Comparison of ENCODE assay signal across 26 cellular contexts in genomic region chr4:25078523-25078922, GRCh38. TPM values are rescaled to one million over a fixed set of nuclear protein-coding genes. Genes with fewer than 3 reads are reported as not detected.
A peak's percentile ranks its signal among the peaks of the same experiment; 100 is the strongest.
DNase-seq lines count a peak whose midpoint lies in the region; ATAC-seq, FAIRE-seq and TF ChIP-seq lines count a peak whose summit lies in the region.
"Had no signal": no experiment of that assay in that cellular context is flagged by ENCODE, and none has a peak within 500 bp of the region (broad histone marks: within the 10 kb centered on the region; RNA-seq: fewer than 3 reads in every experiment).

No MANE protein-coding gene starts in this region.

- ATAC-seq in HepG2, result no peak
- no peak for ATAC-seq in right lobe of liver
- ATAC-seq in HG02571 (IDR thresholded peaks at IDR 0.05; ENCODE audit: unreplicated experiment), result no peak
- ATAC-seq: A549, GM12878 had no signal

- no peaks in the 10 kb centered on the region for H3K36me3 Mint-ChIP-seq in neural crest cell (ENCODE audit: low read depth)
- H3K36me3 Mint-ChIP-seq: CD14-positive monocyte; CD8-positive, alpha-beta memory T cell had no signal

- TF ChIP-seq RAD21 in HepG2 (CRISPR knock-in tag; IDR thresholded peaks at IDR 0.05) (no peak), H1 (IDR thresholded peaks at IDR 0.05 in 1 of 2, conservative IDR thresholded peaks at IDR 0.05 in 1 of 2; ENCODE audit: low read depth in 2 of 2, low read length in 2 of 2) (no peak)

- TF ChIP-seq CTCF in HepG2 (CRISPR knock-in tag; IDR thresholded peaks at IDR 0.05), result no peak
- no peak for TF ChIP-seq CTCF in right lobe of liver (IDR thresholded peaks at IDR 0.05)
- no peak for TF ChIP-seq CTCF in H1 (IDR thresholded peaks at IDR 0.05; ENCODE audit: control extremely low read depth in 1 of 3, insufficient read depth in 1 of 3, low read depth in 1 of 3, low read length in 3 of 3)
- TF ChIP-seq CTCF in neural crest cell (conservative IDR thresholded peaks at IDR 0.05), result no peak
- TF ChIP-seq CTCF in tibial artery (IDR thresholded peaks at IDR 0.05), result no peak

- H4K5ac ChIP-seq in H1 (ENCODE audit: insufficient read length, low read depth, low read length), result no peak overlapping the region

- H3K4me3 Mint-ChIP-seq in neural crest cell, result no peak overlapping the region
- H3K4me3 Mint-ChIP-seq: CD14-positive monocyte; CD4-positive, alpha-beta T cell; CD8-positive, alpha-beta memory T cell had no signal

- H3K36me3 ChIP-seq in HepG2 (replicated peaks in 1 of 2; ENCODE audit: control insufficient read depth in 1 of 2, insufficient read depth in 2 of 2, low read length in 2 of 2) (no peaks in the 10 kb centered on the region), right lobe of liver (no peaks in the 10 kb centered on the region), H1 (ENCODE audit: control insufficient read depth in 2 of 4, insufficient read depth in 4 of 4, low read length in 3 of 4) (no peaks in the 10 kb centered on the region), trophoblast cell (ENCODE audit: control insufficient read depth in 1 of 2, insufficient read depth in 2 of 2, low read length in 2 of 2) (no peaks in the 10 kb centered on the region), tibial artery (no peaks in the 10 kb centered on the region)
- H3K36me3 ChIP-seq: BE2C; BLaER1 treated with 17β-estradiol and CSF1 and Interleukin-3, amounts not matched to agents 10 nM and 100 nM had no signal

- TF ChIP-seq EP300 in HepG2 (IDR thresholded peaks at IDR 0.05; ENCODE audit: low read depth in 2 of 2, low read length in 2 of 2) (no peak), HepG2 (CRISPR knock-in tag; IDR thresholded peaks at IDR 0.05; ENCODE audit: borderline replicate concordance) (no peak), H1 (IDR thresholded peaks at IDR 0.05; ENCODE audit: borderline replicate concordance in 1 of 2, low read depth in 2 of 2, low read length in 2 of 2) (no peak)

- no peaks in the 10 kb centered on the region for H4K20me1 ChIP-seq in HepG2 (ENCODE audit: insufficient read depth, low read length)
- no peaks in the 10 kb centered on the region for H4K20me1 ChIP-seq in H1 (replicated peaks in 1 of 2; ENCODE audit: control insufficient read depth in 1 of 2, insufficient read depth in 2 of 2, low read length in 2 of 2)
- H4K20me1 ChIP-seq: BLaER1 treated with 17β-estradiol and CSF1 and Interleukin-3, amounts not matched to agents 10 nM and 100 nM had no signal

- no peak overlapping the region for H2BK120ac ChIP-seq in H1 (replicated peaks; ENCODE audit: low read depth, low read length)
- peak overlapping the region; percentile 52 for H2BK120ac ChIP-seq in trophoblast cell (ENCODE audit: insufficient read depth, low read length, poor library complexity)

- BruUV-seq in HepG2 (replicated peaks; lab: Mats Ljungman, UMichigan), result no TSS peak

- H3K23ac ChIP-seq in H1 (ENCODE audit: insufficient read length) (no peak overlapping the region), trophoblast cell (ENCODE audit: low read length) (no peak overlapping the region)

- POLR2A ChIA-PET in HepG2 (lab: Yijun Ruan, JAX) (no interaction called here), H1 (lab: Charles Lee; ENCODE audit: partially characterized antibody) (no interaction called here)

- H3K56ac ChIP-seq in H1 (replicated peaks; ENCODE audit: insufficient read length, low read depth, low read length), result no peak overlapping the region

- H3K27ac Mint-ChIP-seq in neural crest cell (ENCODE audit: unreplicated experiment), result peak overlapping the region; percentile 9
- H3K27ac Mint-ChIP-seq: CD14-positive monocyte; CD4-positive, alpha-beta T cell had no signal

- H3K27me3 ChIP-seq in HepG2 (ENCODE audit: control insufficient read depth in 1 of 2, insufficient read depth in 2 of 2, low read length in 2 of 2) (peaks cover 1 to 12% of the 10 kb centered on the region in 2 experiments; a peak in 4 of 5 replicates), right lobe of liver (no peaks in the 10 kb centered on the region), H1 (replicated peaks in 1 of 4; ENCODE audit: control insufficient read depth in 3 of 4, extremely low read depth in 1 of 4, insufficient read depth in 3 of 4, low read length in 3 of 4) (no peaks in the 10 kb centered on the region), trophoblast cell (ENCODE audit: insufficient read depth, low read length) (no peaks in the 10 kb centered on the region), tibial artery (no peaks in the 10 kb centered on the region)
- H3K27me3 ChIP-seq: BLaER1 treated with 17β-estradiol and CSF1 and Interleukin-3, amounts not matched to agents 10 nM and 100 nM had no signal

- FAIRE-seq in HepG2 (lab: Jason Lieb, UNC) (no peak), H1 (lab: Jason Lieb, UNC) (peak; percentile 39)
- FAIRE-seq: A549, GM12878, GM19239 had no signal

- 42% methylated on average over 4 of the region's 4 CpGs for WGBS in HepG2 (ENCODE audit: low lambda C conversion rate)
- 62% methylated on average over 4 of the region's 4 CpGs for WGBS in right lobe of liver (ENCODE audit: insufficient coverage, low coverage, low lambda C conversion rate, missing lambda C conversion rate)
- 74% methylated on average over 4 of the region's 4 CpGs; no CpG with 5 or more reads in 1 of the 2 experiments for WGBS in H1 (ENCODE audit: extremely low coverage in 1 of 2, insufficient coverage in 1 of 2, insufficient read length in 1 of 2, insufficient replicate concordance in 2 of 2, low coverage in 1 of 2, low lambda C conversion rate in 2 of 2, missing lambda C conversion rate in 1 of 2), 2 experiments
- WGBS in trophoblast cell (ENCODE audit: extremely low coverage, insufficient coverage, insufficient read length), result no CpG with 5 or more reads among the region's 4 CpGs

- in situ Hi-C loops in HepG2 (cut with HindIII; ENCODE audit: extremely low pct_ligation_motif_present, low pct_unique_long_range_greater_than_20kb), result no loop called here

- H3K9me3 ChIP-seq in HepG2 (ENCODE audit: low read length), result no peaks in the 10 kb centered on the region
- no peaks in the 10 kb centered on the region for H3K9me3 ChIP-seq in right lobe of liver
- H3K9me3 ChIP-seq in H1 (ENCODE audit: insufficient read depth in 2 of 2, low read depth in 1 of 2, low read length in 1 of 2), result no peaks in the 10 kb centered on the region
- H3K9me3 ChIP-seq in trophoblast cell (ENCODE audit: insufficient read depth, low read depth, low read length), result no peaks in the 10 kb centered on the region
- H3K9me3 ChIP-seq in tibial artery, result no peaks in the 10 kb centered on the region
- H3K9me3 ChIP-seq: A549, BE2C had no signal

- TF ChIP-seq POLR2A in HepG2 (IDR thresholded peaks at IDR 0.05; ENCODE audit: insufficient read depth in 1 of 2, low read depth in 2 of 2, low read length in 2 of 2) (no peak), right lobe of liver (IDR thresholded peaks at IDR 0.05) (no peak), H1 (IDR thresholded peaks at IDR 0.05; ENCODE audit: control extremely low read depth in 1 of 2, low read depth in 2 of 2, low read length in 2 of 2) (no peak)

- H4K8ac ChIP-seq in H1 (ENCODE audit: extremely low read depth, insufficient read depth, low read length) (no peak overlapping the region), trophoblast cell (ENCODE audit: low read depth, low read length) (no peak overlapping the region)

- H3K79me2 ChIP-seq in HepG2 (ENCODE audit: insufficient read depth, low read length) (no peaks in the 10 kb centered on the region), H1 (ENCODE audit: control insufficient read depth in 1 of 2, insufficient read depth in 2 of 2, low read length in 2 of 2) (no peaks in the 10 kb centered on the region), trophoblast cell (ENCODE audit: control insufficient read depth, insufficient read depth, low read length, poor library complexity) (no peaks in the 10 kb centered on the region)

- no peak overlapping the region for H3K18ac ChIP-seq in H1 (ENCODE audit: extremely low read depth, low read length)
- H3K18ac ChIP-seq in trophoblast cell (ENCODE audit: low read length), result no peak overlapping the region

- H4K91ac ChIP-seq in H1 (replicated peaks; ENCODE audit: insufficient read length, low read length) (no peak overlapping the region), trophoblast cell (ENCODE audit: low read depth, low read length) (peak overlapping the region; percentile 0)

- no peak overlapping the region for H4K12ac ChIP-seq in trophoblast cell (ENCODE audit: low read depth, low read length)

- H3K9me3 Mint-ChIP-seq in neural crest cell, result peaks cover 3% of the 10 kb centered on the region
- H3K9me3 Mint-ChIP-seq: CD4-positive, alpha-beta T cell had no signal

- CTCF ChIA-PET in HepG2 (lab: Yijun Ruan, JAX; ENCODE audit: low intra/inter-chr PET ratio, low total read pairs) (no interaction called here), H1 (lab: Charles Lee; ENCODE audit: partially characterized antibody) (interaction anchor here (0.7 to 1.3 kb wide), 2 partner anchors 9 to 33 kb away, joined by 3 to 5 read pairs; no protein-coding TSS in a partner anchor)

- H3K79me1 ChIP-seq in H1 (ENCODE audit: low read depth, low read length) (no peaks in the 10 kb centered on the region), trophoblast cell (ENCODE audit: low read length) (peaks cover 15% of the 10 kb centered on the region)

- H2BK5ac ChIP-seq in H1 (ENCODE audit: low read depth, low read length) (no peak overlapping the region), trophoblast cell (ENCODE audit: low read depth, low read length, poor library complexity) (peak overlapping the region; percentile 47)

- no peak overlapping the region; the same call in 1 of the 2 replicates for H2BK20ac ChIP-seq in H1 (ENCODE audit: low read length)

- H2AK5ac ChIP-seq in H1 (ENCODE audit: low read depth, low read length) (no peak overlapping the region), trophoblast cell (ENCODE audit: low read length) (no peak overlapping the region)

- no peak overlapping the region for H2BK15ac ChIP-seq in H1 (ENCODE audit: low read length)

- H3K4me2 ChIP-seq in HepG2 (ENCODE audit: low read depth, low read length), result no peak overlapping the region
- no peak overlapping the region for H3K4me2 ChIP-seq in H1 (ENCODE audit: insufficient read depth in 1 of 2, low read depth in 2 of 2, low read length in 2 of 2)
- no peak overlapping the region for H3K4me2 ChIP-seq in trophoblast cell (ENCODE audit: low read length)
- H3K4me2 ChIP-seq: A549; BLaER1 treated with 17β-estradiol and CSF1 and Interleukin-3, amounts not matched to agents 10 nM and 100 nM had no signal

- H3K4me1 ChIP-seq in HepG2 (ENCODE audit: insufficient read depth, low read length) (no peaks in the 10 kb centered on the region), right lobe of liver (no peaks in the 10 kb centered on the region), H1 (replicated peaks in 1 of 4; ENCODE audit: control insufficient read depth in 3 of 4, insufficient read depth in 4 of 4, low read length in 3 of 4) (peaks cover 0 to 2% (median 0%) of the 10 kb centered on the region in 4 experiments; a peak in 2 of 7 replicates), trophoblast cell (ENCODE audit: control insufficient read depth in 1 of 2, insufficient read depth in 2 of 2, low read length in 2 of 2) (peaks cover 12 to 14% of the 10 kb centered on the region in 2 experiments), tibial artery (no peaks in the 10 kb centered on the region)
- H3K4me1 ChIP-seq: A549; BE2C; BLaER1 treated with 17β-estradiol and CSF1 and Interleukin-3, amounts not matched to agents 10 nM and 100 nM had no signal

- intact Hi-C loops in HepG2 (cut with micrococcal nuclease; ENCODE audit: unreplicated experiment) (no loop called here), right lobe of liver (cut with DNase I) (no loop called here), tibial artery (cut with DNase I; ENCODE audit: low total_unique reads) (no loop called here)

- H3K4ac ChIP-seq in H1 (replicated peaks; ENCODE audit: insufficient read length, low read depth, low read length), result no peak overlapping the region
- no peak overlapping the region for H3K4ac ChIP-seq in trophoblast cell (ENCODE audit: low read depth, low read length)

- H2BK12ac ChIP-seq in H1 (ENCODE audit: low read depth, low read length) (no peak overlapping the region), trophoblast cell (ENCODE audit: low read length) (peak overlapping the region; percentile 72)

- H2AFZ ChIP-seq in HepG2 (ENCODE audit: low read length) (no peak overlapping the region), H1 (ENCODE audit: low read length) (0 out of 2 replicates have a peak overlapping the region, but pooled peaks have one; percentile 36), trophoblast cell (ENCODE audit: insufficient read depth, low read length, poor library complexity) (no peak overlapping the region)
- H2AFZ ChIP-seq: GM23248 had no signal

- H3K14ac ChIP-seq in H1 (ENCODE audit: insufficient read length) (no peak overlapping the region), trophoblast cell (ENCODE audit: low read length) (peak overlapping the region; percentile 36)

- H3K9ac ChIP-seq in HepG2 (ENCODE audit: insufficient read depth, low read depth, low read length) (no peak overlapping the region), H1 (replicated peaks in 1 of 4; ENCODE audit: extremely low read depth in 1 of 4, low read depth in 3 of 4, low read length in 3 of 4) (no peak overlapping the region), trophoblast cell (ENCODE audit: low read length) (no peak overlapping the region)
- H3K9ac ChIP-seq: BLaER1 treated with 17β-estradiol and CSF1 and Interleukin-3, amounts not matched to agents 10 nM and 100 nM; GM23248 had no signal

- H3K27me3 Mint-ChIP-seq in neural crest cell (ENCODE audit: low read depth), result no peaks in the 10 kb centered on the region

- DNase-seq in HepG2 (ENCODE audit: low spot score), result no peak
- no peak for DNase-seq in right lobe of liver
- no peak for DNase-seq in H1 (ENCODE audit: low read depth in 1 of 2, low spot score in 2 of 2)
- DNase-seq in neural crest cell (ENCODE audit: low read depth, low spot score), result no peak
- DNase-seq in trophoblast cell, result no peak
- DNase-seq in tibial artery, result no peak
- DNase-seq in NOMO-1 treated with dmso at 0.1 percent for 144 hours (lab: John Stamatoyannopoulos, UW; ENCODE audit: unreplicated experiment), result no peak
- DNase-seq: 8988T; ACHN; AML-193; BE2C; CD4-positive, alpha-beta T cell; CD8-positive, alpha-beta memory T cell; DMS 273 treated with DMSO at 0.1 percent for 48 hours; DMS79; EL; GDM1; GM23248; H7; HCEC 1CT had no signal

- no peaks in the 10 kb centered on the region for H3K4me1 Mint-ChIP-seq in neural crest cell
- H3K4me1 Mint-ChIP-seq: CD14-positive monocyte; CD8-positive, alpha-beta memory T cell had no signal

- no peaks in the 10 kb centered on the region for H3K23me2 ChIP-seq in H1 (ENCODE audit: low read depth, low read length)

- H3K27ac ChIP-seq in HepG2 (ENCODE audit: extremely low read length, insufficient read depth, low read length) (no peak overlapping the region), right lobe of liver (no peak overlapping the region), H1 (ENCODE audit: low read depth, low read length) (no peak overlapping the region), trophoblast cell (ENCODE audit: low read depth, low read length) (peak overlapping the region; percentile 44), tibial artery (no peak overlapping the region)
- H3K27ac ChIP-seq: A549; BLaER1 treated with 17β-estradiol and CSF1 and Interleukin-3, amounts not matched to agents 10 nM and 100 nM; GM23248 had no signal

- H3K4me3 ChIP-seq in HepG2 (replicated peaks in 1 of 3; ENCODE audit: insufficient read depth in 1 of 3, low read depth in 2 of 3, low read length in 3 of 3), result no peak overlapping the region
- H3K4me3 ChIP-seq in right lobe of liver, result no peak overlapping the region
- H3K4me3 ChIP-seq in H1 (ENCODE audit: extremely low read depth in 1 of 4, insufficient read depth in 2 of 4, low read depth in 3 of 4, low read length in 4 of 4), result no peak overlapping the region
- H3K4me3 ChIP-seq in trophoblast cell (ENCODE audit: low read depth, low read length), result no peak overlapping the region
- H3K4me3 ChIP-seq in tibial artery, result no peak overlapping the region
- H3K4me3 ChIP-seq: A549; BLaER1 treated with 17β-estradiol and CSF1 and Interleukin-3, amounts not matched to agents 10 nM and 100 nM; GM12878; GM23248 had no signal

RNA-seq across cellular contexts. Expression of gene LGI2, which starts 47.8 kb away (rescaled TPM):
- total RNA-seq in HepG2 (2016; rRNA removed; fragmentation: Illumina TruSeq; extraction: Trizol), result not detected in 2 replicates
- total RNA-seq in HepG2 (2016; cell fraction: cytosol; rRNA removed; fragmentation: Illumina TruSeq; extraction: Trizol; ENCODE audit: low read depth), result not detected in 2 replicates
- not detected in 2 replicates for total RNA-seq in HepG2 (2016; cell fraction: insoluble cytoplasmic fraction; rRNA removed; fragmentation: Illumina TruSeq; extraction: Trizol)
- total RNA-seq in HepG2 (2016; cell fraction: membrane; rRNA removed; fragmentation: Illumina TruSeq; extraction: Trizol), result not detected in 2 replicates
- total RNA-seq in HepG2 (2016; cell fraction: nucleus; rRNA removed; fragmentation: Illumina TruSeq; extraction: Trizol), result not detected in 2 replicates
- not detected in 2 replicates for polyA plus RNA-seq in HepG2 (2011; rRNA removed)
- not detected in 2 replicates for polyA plus RNA-seq in HepG2 (2011; cell fraction: cytosol; rRNA removed)
- polyA plus RNA-seq in HepG2 (2011; cell fraction: nucleus; rRNA removed), result not detected in 2 replicates
- polyA plus RNA-seq in HepG2 (2012), result not detected in 2 replicates
- polyA plus RNA-seq in HepG2 (2016; cell fraction: cytosol; fragmentation: Illumina TruSeq; extraction: Trizol; ENCODE audit: low read depth), result not detected in 2 replicates
- not detected in 2 replicates for polyA plus RNA-seq in HepG2 (2016; cell fraction: insoluble cytoplasmic fraction; fragmentation: Illumina TruSeq; extraction: Trizol; ENCODE audit: low read depth)
- polyA plus RNA-seq in HepG2 (2016; cell fraction: membrane; fragmentation: Illumina TruSeq; extraction: Trizol; ENCODE audit: low read depth), result not detected in 2 replicates
- polyA plus RNA-seq in HepG2 (2016; cell fraction: nucleus; fragmentation: Illumina TruSeq; extraction: Trizol; ENCODE audit: insufficient read depth, low read depth), result not detected in 2 replicates
- polyA minus RNA-seq in HepG2 (2011; rRNA and poly(A)+ RNA removed; ENCODE audit: low replicate concordance), result not detected in 2 replicates
- not detected in 2 replicates for polyA minus RNA-seq in HepG2 (2011; cell fraction: cytosol; rRNA and poly(A)+ RNA removed)
- not detected in 2 replicates for polyA minus RNA-seq in HepG2 (2011; cell fraction: nucleus; rRNA and poly(A)+ RNA removed)
- total RNA-seq in right lobe of liver, result under 1 TPM in 4 of 6 experiments, not detected in 2; 0.05 to 0.38 (median 0.22) TPM
- total RNA-seq in H1 (2021; fragmentation: NEBNext Ultra II Directional; extraction: Animal tissue kit (Norgen Biotek cat#: 25700)), result 4.0 and 4.8 TPM in 2 replicates
- polyA plus RNA-seq in H1 (2011; rRNA removed), result 1.4 and 2.3 TPM in 2 replicates
- 2.5 TPM for polyA plus RNA-seq in H1 (2011; cell fraction: cytosol; rRNA removed)
- 1.4 TPM for polyA plus RNA-seq in H1 (2011; cell fraction: nucleus; rRNA removed)
- polyA plus RNA-seq in H1 (2012, experiment 1 of 2), result 1.7 to 3.3 TPM (median 2.3 TPM) in 4 replicates
- polyA plus RNA-seq in H1 (2012, experiment 2 of 2), result 0.50 TPM
- polyA plus RNA-seq in H1 (2013, experiment 1 of 2), result 2.0 TPM
- polyA plus RNA-seq in H1 (2013, experiment 2 of 2), result 2.2 TPM
- 2.7 and 4.1 TPM in 2 replicates for polyA minus RNA-seq in H1 (2011; rRNA and poly(A)+ RNA removed)
- polyA minus RNA-seq in H1 (2011; cell fraction: cytosol; rRNA and poly(A)+ RNA removed), result 1.2 TPM
- 3.0 TPM for polyA minus RNA-seq in H1 (2011; cell fraction: nucleus; rRNA and poly(A)+ RNA removed)
- 4.3 and 4.6 TPM in 2 replicates for total RNA-seq in neural crest cell
- polyA plus RNA-seq in trophoblast cell (2013), result 0.78 and 0.79 TPM in 2 replicates
- total RNA-seq: CD4-positive, alpha-beta T cell; CD8-positive, alpha-beta memory T cell; GM12878; GM23248 had no signal
- polyA plus RNA-seq: CD8-positive, alpha-beta memory T cell; GM12878; GM23248 had no signal

Comparison
In these comparisons a context has a peak if more than half of its experiments do, and no peak if none do; other contexts are left out.
1. Of the 41 proteins assayed by ChIP-seq in both HepG2 and H1: peak only in HepG2: none; only in H1: MAX and YY1; in both: none; in neither: 39.